33 cellular contexts compared by ENCODE assay signal in genomic region chr2:197978971-197979370, GRCh38.
"Had no signal": no experiment of that assay in that cellular context is flagged by ENCODE, and none has a peak within 500 bp of the region (broad histone marks: within the 10 kb centered on the region; RNA-seq: fewer than 3 reads in every experiment).

No MANE protein-coding gene starts in this region.

- H3K27me3 ChIP-seq: adrenal gland, body of pancreas, brain microvascular endothelial cell, breast epithelium had no signal

- H3K9me3 ChIP-seq: adrenal gland, body of pancreas, breast epithelium had no signal

- H3K27ac ChIP-seq: adrenal gland, body of pancreas, brain microvascular endothelial cell, breast epithelium, VCaP had no signal

- H3K4me1 ChIP-seq: adrenal gland, body of pancreas, breast epithelium had no signal

- H3K4me3 ChIP-seq: adrenal gland, body of pancreas, breast epithelium had no signal

- ATAC-seq: activated CD8-positive, alpha-beta T cell treated with anti-CD3 and anti-CD28 coated beads for 36 hours; activated naive CD4-positive, alpha-beta T cell treated with anti-CD3 and anti-CD28 coated beads, Interleukin-2, amount 50 U/mL, for 72 hours; activated T-cell treated with anti-CD3 and anti-CD28 coated beads, Interleukin-2, amount 50 U/mL, for 4 hours; activated T-cell treated with anti-CD3 and anti-CD28 coated beads, Interleukin-2, amount 50 U/mL, for 72 hours; activated T-helper 17 cell treated with anti-CD3 and anti-CD28 coated beads, Interleukin-2, amount 50 U/mL, for 72 hours; body of pancreas; T-cell had no signal

- DNase-seq: activated B cell treated with CpG ODN at 0.5 μM for 24 hours; activated CD4-positive, alpha-beta memory T cell treated with anti-CD3 and anti-CD28 coated beads for 36 hours; activated CD4-positive, alpha-beta T cell treated with anti-CD3 and anti-CD28 coated beads for 4 hours; activated CD4-positive, alpha-beta T cell treated with anti-CD3 and anti-CD28 coated beads, Interleukin-2, amount 10 ng/mL, durations not matched to agents 24 days and 14 days; activated CD4-positive, alpha-beta T cell treated with anti-CD3 and anti-CD28 coated beads, Interleukin-2, amount 50 U/mL, for 1 hour; activated CD4-positive, alpha-beta T cell treated with anti-CD3 and anti-CD28 coated beads, Interleukin-2, amount 50 U/mL, for 4 hours; activated CD4-positive, CD25-positive, alpha-beta regulatory T cell treated with anti-CD3 and anti-CD28 coated beads, Interleukin-2, amount 50 U/mL, for 72 hours; activated CD8-positive, alpha-beta memory T cell treated with anti-CD3 and anti-CD28 coated beads, Interleukin-2, amount 50 U/mL, for 4 hours; activated CD8-positive, alpha-beta T cell treated with anti-CD3 and anti-CD28 coated beads for 36 hours; activated effector memory CD4-positive, alpha-beta T cell treated with anti-CD3 and anti-CD28 coated beads, Interleukin-2, amount 50 U/mL, for 16 hours; activated gamma-delta T cell treated with Interleukin-2 at 50 U/mL for 16 hours; activated naive CD4-positive, alpha-beta T cell; activated naive CD4-positive, alpha-beta T cell treated with anti-CD3 and anti-CD28 coated beads for 36 hours; activated naive CD4-positive, alpha-beta T cell treated with anti-CD3 and anti-CD28 coated beads, Interleukin-2, amount 50 U/mL, for 16 hours; activated naive CD8-positive, alpha-beta T cell treated with anti-CD3 and anti-CD28 coated beads for 36 hours; activated T-cell treated with anti-CD3 and anti-CD28 coated beads for 4 hours; activated T-cell treated with anti-CD3 and anti-CD28 coated beads, Interleukin-2, amount 50 U/mL, for 1 hour; activated T-cell treated with anti-CD3 and anti-CD28 coated beads, Interleukin-2, amount 50 U/mL, for 4 hours; activated T-cell treated with anti-CD3 and anti-CD28 coated beads, Interleukin-2, amount 50 U/mL, for 72 hours; adrenal gland; amniotic stem cell; aorta; body of pancreas; brain microvascular endothelial cell; caudate nucleus; cerebellar nuclear complex; T-cell; T-helper 2 cell; T-helper 9 cell had no signal

- H3K36me3 ChIP-seq: adrenal gland, brain microvascular endothelial cell, breast epithelium had no signal
